19 cellular contexts compared by ENCODE assay signal in the genomic region with DNA sequence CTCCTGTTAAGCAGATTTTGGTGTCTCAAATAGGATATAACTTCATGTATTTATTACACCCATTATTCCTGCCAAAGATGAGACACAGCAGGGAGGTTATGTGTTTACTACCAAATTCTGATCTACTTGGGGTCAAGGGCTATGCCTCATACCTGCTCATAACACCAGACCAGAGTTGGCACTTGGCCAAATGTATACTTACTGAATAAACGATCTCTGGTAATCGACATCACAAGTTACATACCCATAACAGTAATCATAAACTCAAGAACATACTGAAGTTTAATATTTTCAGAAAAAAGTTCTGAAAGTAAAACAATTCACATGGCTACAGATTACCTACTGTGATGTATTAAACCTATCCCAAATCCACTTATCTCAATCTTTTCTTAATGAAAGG. TPM values are rescaled to one million over a fixed set of nuclear protein-coding genes. Genes with fewer than 3 reads are reported as not detected.
A peak's percentile ranks its signal among the peaks of the same experiment; 100 is the strongest.
DNase-seq lines count a peak whose midpoint lies in the region; ATAC-seq and TF ChIP-seq lines count a peak whose summit lies in the region.
"Had no signal": no experiment of that assay in that cellular context is flagged by ENCODE, and none has a peak within 500 bp of the region (broad histone marks: within the 10 kb centered on the region; RNA-seq: fewer than 3 reads in every experiment).

No MANE protein-coding gene starts in this region.

- H3K27me3 Mint-ChIP-seq in activated T-cell treated with anti-CD3 and anti-CD28 coated beads, Interleukin-2, amount 50 U/mL, for 24 hours: no peaks in the 10 kb centered on the region
- H3K27me3 Mint-ChIP-seq in activated T-cell treated with anti-CD3 and anti-CD28 coated beads, Interleukin-2, amount 50 U/mL, for 4 hours (ENCODE audit: low read depth): no peaks in the 10 kb centered on the region
- H3K27me3 Mint-ChIP-seq in T-helper 17 cell (no peaks in the 10 kb centered on the region), nephron progenitor cell (ENCODE audit: low read depth, poor library complexity) (peaks cover 4% of the 10 kb centered on the region)
- H3K27me3 Mint-ChIP-seq: activated naive CD8-positive, alpha-beta T cell treated with anti-CD3 and anti-CD28 coated beads, Interleukin-2, amount 50 U/mL, for 24 hours had no signal

- H3K4me1 ChIP-seq in osteoblast (ENCODE audit: insufficient read depth, low read length): no peaks in the 10 kb centered on the region

- H4K20me1 ChIP-seq in osteoblast (ENCODE audit: insufficient read depth, low read length): peaks cover 31% of the 10 kb centered on the region

- H3K27ac Mint-ChIP-seq in activated T-cell treated with anti-CD3 and anti-CD28 coated beads, Interleukin-2, amount 50 U/mL, for 24 hours: peak overlapping the region; percentile 12
- H3K27ac Mint-ChIP-seq in T-helper 17 cell (peak overlapping the region; percentile 90), nephron progenitor cell (no peak overlapping the region)
- H3K27ac Mint-ChIP-seq: activated naive CD8-positive, alpha-beta T cell treated with anti-CD3 and anti-CD28 coated beads, Interleukin-2, amount 50 U/mL, for 24 hours had no signal

- TF ChIP-seq CTCF in nephron progenitor cell (IDR thresholded peaks at IDR 0.05) (no peak), osteoblast (IDR thresholded peaks at IDR 0.05; ENCODE audit: extremely low read depth, low read depth, low read length) (no peak)

- no peaks in the 10 kb centered on the region for H3K36me3 ChIP-seq in osteoblast (ENCODE audit: insufficient read depth, low read length)
- H3K36me3 ChIP-seq: colonic mucosa, left ventricle myocardium inferior, right atrium auricular region had no signal

- H3K27ac ChIP-seq in osteoblast (ENCODE audit: low read depth, low read length): no peak overlapping the region
- H3K27ac ChIP-seq: colonic mucosa, left ventricle myocardium inferior, right atrium auricular region had no signal

- no peaks in the 10 kb centered on the region for H3K27me3 ChIP-seq in osteoblast (ENCODE audit: insufficient read depth, low read length)
- H3K27me3 ChIP-seq: colonic mucosa, right atrium auricular region had no signal

- peaks cover 76% of the 10 kb centered on the region for H3K79me2 ChIP-seq in osteoblast (ENCODE audit: insufficient read depth, low read length)

- no peak for DNase-seq in activated T-cell treated with anti-CD3 and anti-CD28 coated beads, Interleukin-2, amount 50 U/mL, for 24 hours
- DNase-seq in activated T-cell treated with anti-CD3 and anti-CD28 coated beads, Interleukin-2, amount 50 U/mL, for 4 hours: no peak
- peak; percentile 10 for DNase-seq in COR-L47 (lab: John Stamatoyannopoulos, UW)
- no peak for DNase-seq in T-helper 17 cell
- DNase-seq in nephron progenitor cell: no peak
- DNase-seq in OCI-M1 (lab: John Stamatoyannopoulos, UW): no peak
- DNase-seq in osteoblast (ENCODE audit: insufficient read length, low spot score, missing footprints): no peak
- DNase-seq: activated CD4-positive, alpha-beta T cell treated with anti-CD3 and anti-CD28 coated beads, Interleukin-2, amount 50 U/mL, for 48 hours; activated naive CD8-positive, alpha-beta T cell treated with anti-CD3 and anti-CD28 coated beads, Interleukin-2, amount 50 U/mL, for 24 hours; colonic mucosa; glutamatergic neuron; GOT3; left ventricle myocardium inferior; MM.1S; NCI-H146; NCI-H2227 treated with DMSO at 0.1 percent for 48 hours; nucleus accumbens had no signal

- H3K9me3 ChIP-seq in T-helper 17 cell (ENCODE audit: control insufficient read depth, low read length, poor library complexity, severe bottlenecking): no peaks in the 10 kb centered on the region
- H3K9me3 ChIP-seq in osteoblast (ENCODE audit: low read depth, low read length): no peaks in the 10 kb centered on the region
- H3K9me3 ChIP-seq: colonic mucosa, left ventricle myocardium inferior, right atrium auricular region had no signal

- H3K36me3 Mint-ChIP-seq in activated T-cell treated with anti-CD3 and anti-CD28 coated beads, Interleukin-2, amount 50 U/mL, for 24 hours (ENCODE audit: low read depth): peaks cover 40% of the 10 kb centered on the region
- peaks cover 11% of the 10 kb centered on the region for H3K36me3 Mint-ChIP-seq in activated T-cell treated with anti-CD3 and anti-CD28 coated beads, Interleukin-2, amount 50 U/mL, for 4 hours (ENCODE audit: insufficient read depth)
- H3K36me3 Mint-ChIP-seq in T-helper 17 cell (ENCODE audit: low read depth) (no peaks in the 10 kb centered on the region), nephron progenitor cell (ENCODE audit: low read depth) (peaks cover 21% of the 10 kb centered on the region)

- no peak overlapping the region for H3K4me3 ChIP-seq in osteoblast (ENCODE audit: insufficient read depth, low read length)
- H3K4me3 ChIP-seq: colonic mucosa, left ventricle myocardium inferior, right atrium auricular region had no signal

- H3K9me3 Mint-ChIP-seq in activated T-cell treated with anti-CD3 and anti-CD28 coated beads, Interleukin-2, amount 50 U/mL, for 24 hours: no peaks in the 10 kb centered on the region
- H3K9me3 Mint-ChIP-seq in activated T-cell treated with anti-CD3 and anti-CD28 coated beads, Interleukin-2, amount 50 U/mL, for 4 hours: no peaks in the 10 kb centered on the region
- peaks cover 4% of the 10 kb centered on the region for H3K9me3 Mint-ChIP-seq in nephron progenitor cell
- H3K9me3 Mint-ChIP-seq: activated naive CD8-positive, alpha-beta T cell treated with anti-CD3 and anti-CD28 coated beads, Interleukin-2, amount 50 U/mL, for 24 hours had no signal

- peaks cover 68% of the 10 kb centered on the region for H3K4me1 Mint-ChIP-seq in activated T-cell treated with anti-CD3 and anti-CD28 coated beads, Interleukin-2, amount 50 U/mL, for 24 hours (ENCODE audit: low read depth)
- H3K4me1 Mint-ChIP-seq in activated T-cell treated with anti-CD3 and anti-CD28 coated beads, Interleukin-2, amount 50 U/mL, for 4 hours (ENCODE audit: low read depth): peaks cover 63% of the 10 kb centered on the region
- H3K4me1 Mint-ChIP-seq in T-helper 17 cell: peaks cover 54% of the 10 kb centered on the region
- H3K4me1 Mint-ChIP-seq in nephron progenitor cell: peaks cover 55% of the 10 kb centered on the region

- no peak for ATAC-seq in activated T-cell treated with anti-CD3 and anti-CD28 coated beads, Interleukin-2, amount 50 U/mL, for 4 hours
- ATAC-seq in T-helper 17 cell: no peak
- no peak for ATAC-seq in HG03108 (IDR thresholded peaks at IDR 0.05; ENCODE audit: unreplicated experiment)
- ATAC-seq: activated naive CD8-positive, alpha-beta T cell treated with anti-CD3 and anti-CD28 coated beads, Interleukin-2, amount 50 U/mL, for 24 hours had no signal

- no peak overlapping the region for H3K4me3 Mint-ChIP-seq in activated T-cell treated with anti-CD3 and anti-CD28 coated beads, Interleukin-2, amount 50 U/mL, for 24 hours
- no peak overlapping the region for H3K4me3 Mint-ChIP-seq in activated T-cell treated with anti-CD3 and anti-CD28 coated beads, Interleukin-2, amount 50 U/mL, for 4 hours
- H3K4me3 Mint-ChIP-seq in T-helper 17 cell (no peak overlapping the region), nephron progenitor cell (peak overlapping the region; percentile 97)
- H3K4me3 Mint-ChIP-seq: activated naive CD8-positive, alpha-beta T cell treated with anti-CD3 and anti-CD28 coated beads, Interleukin-2, amount 50 U/mL, for 24 hours had no signal

- no peak overlapping the region for H2AFZ ChIP-seq in osteoblast (ENCODE audit: low read length)

- no peak overlapping the region for H3K4me2 ChIP-seq in osteoblast (ENCODE audit: insufficient read depth, low read length)

RNA-seq across cellular contexts. Expression of gene TMEM170A, which starts 2.9 kb away (rescaled TPM):
- 10 to 100 TPM; 45.3 to 49.1 (median 45.9) TPM for total RNA-seq in activated T-cell treated with anti-CD3 and anti-CD28 coated beads, Interleukin-2, amount 50 U/mL, for 4 hours
- 10 to 100 TPM; 39.7 to 46.5 TPM for total RNA-seq in T-helper 17 cell
- total RNA-seq in osteoblast: 11.6 and 13.6 TPM in 2 replicates

RNA-seq across cellular contexts. Expression of gene CFDP1, which starts 28.3 kb away (rescaled TPM):
- total RNA-seq in activated T-cell treated with anti-CD3 and anti-CD28 coated beads, Interleukin-2, amount 50 U/mL, for 4 hours: 10 to 100 TPM; 28.3 to 33.2 (median 28.6) TPM
- total RNA-seq in T-helper 17 cell: 10 to 100 TPM; 33.6 to 34.7 TPM
- 37.7 and 41.3 TPM in 2 replicates for total RNA-seq in osteoblast

RNA-seq across cellular contexts. Expression of gene CHST6, which starts 33.7 kb away (rescaled TPM):
- not detected for total RNA-seq in activated T-cell treated with anti-CD3 and anti-CD28 coated beads, Interleukin-2, amount 50 U/mL, for 4 hours
- total RNA-seq in T-helper 17 cell: not detected
- total RNA-seq in osteoblast: 1.1 and 1.5 TPM in 2 replicates
